Comparison of ENCODE assay signal across 14 cellular contexts in genomic region chr9:127518091-127518856, GRCh38.
A peak's percentile ranks its signal among the peaks of the same experiment; 100 is the strongest.
DNase-seq lines count a peak whose midpoint lies in the region; TF ChIP-seq lines count a peak whose summit lies in the region.
"Had no signal": no experiment of that assay in that cellular context is flagged by ENCODE, and none has a peak within 500 bp of the region (broad histone marks: within the 10 kb centered on the region; RNA-seq: fewer than 3 reads in every experiment).

No MANE protein-coding gene starts in this region.

- POLR2A ChIA-PET in HEK293T (lab: Yijun Ruan, JAX), result no interaction called here

- DNase-seq in Calu3, result no peak
- DNase-seq in SJCRH30, result no peak
- no peak for DNase-seq in fibroblast of lung (ENCODE audit: low read depth in 2 of 2)
- DNase-seq in renal cortical epithelial cell (ENCODE audit: low read depth), result peak; percentile 36
- DNase-seq in H4 (ENCODE audit: low spot score), result no peak
- no peak for DNase-seq in HEK293T (ENCODE audit: extremely low spot score)
- no peak for DNase-seq in C1 segment of cervical spinal cord (lab: John Stamatoyannopoulos, UW)
- no peak for DNase-seq in UCSD-AML1 (lab: John Stamatoyannopoulos, UW; ENCODE audit: unreplicated experiment)
- DNase-seq: activated naive CD8-positive, alpha-beta T cell treated with anti-CD3 and anti-CD28 coated beads, Interleukin-2, amount 10 ng/mL, durations not matched to agents 7 days and 5 days; NCI-H1105; Peyer's patch; stimulated activated CD4-positive, alpha-beta T cell treated with anti-CD3 and anti-CD28 coated beads, Interleukin-2, amount 100 ng/mL, for 48 hours; stimulated activated naive CD4-positive, alpha-beta T cell treated with Interleukin-2 at 50 U/mL for 16 hours; T1000 had no signal

- no peak overlapping the region for H3K9ac ChIP-seq in fibroblast of lung (ENCODE audit: insufficient read depth, low read length)

- H3K4me1 ChIP-seq in SJCRH30 (peaks cover 42% of the 10 kb centered on the region), fibroblast of lung (ENCODE audit: control insufficient read depth, extremely low read depth, insufficient read depth, low read length) (peaks cover 42% of the 10 kb centered on the region)

- H3K4me3 ChIP-seq in SJCRH30, result no peak overlapping the region
- H3K4me3 ChIP-seq in fibroblast of lung (replicated peaks in 1 of 4; ENCODE audit: control extremely low read depth in 1 of 4, insufficient read depth in 1 of 4, low read depth in 3 of 4, low read length in 4 of 4), result no peak overlapping the region
- H3K4me3 ChIP-seq: Peyer's patch had no signal

- BruUV-seq in Calu3 (replicated peaks; lab: Mats Ljungman, UMichigan), result no TSS peak

- intact Hi-C loops in Calu3 (cut with micrococcal nuclease; ENCODE audit: unreplicated experiment), result no loop called here

- CTCF ChIA-PET in Calu3 (lab: Charles Lee), result no interaction called here
- CTCF ChIA-PET in HEK293T (lab: Yijun Ruan, JAX), result no interaction called here

- H3K9me3 Mint-ChIP-seq in Calu3 (ENCODE audit: low read depth, unreplicated experiment), result no peaks in the 10 kb centered on the region

- H3K9me3 ChIP-seq in SJCRH30 (replicated peaks) (no peaks in the 10 kb centered on the region), fibroblast of lung (ENCODE audit: control insufficient read depth, insufficient read depth, low read depth, low read length) (no peaks in the 10 kb centered on the region)

- no peaks in the 10 kb centered on the region for H3K27me3 Mint-ChIP-seq in Calu3 (ENCODE audit: unreplicated experiment)
- H3K27me3 Mint-ChIP-seq: activated naive CD8-positive, alpha-beta T cell treated with anti-CD3 and anti-CD28 coated beads, Interleukin-2, amount 10 ng/mL, durations not matched to agents 7 days and 5 days had no signal

- peak overlapping the region; percentile 56 for H3K27ac Mint-ChIP-seq in Calu3 (ENCODE audit: unreplicated experiment)

- peaks cover 18% of the 10 kb centered on the region for H3K4me1 Mint-ChIP-seq in Calu3 (ENCODE audit: low read depth, unreplicated experiment)

- H2AFZ ChIP-seq in fibroblast of lung (ENCODE audit: low read length), result no peak overlapping the region

- no peak overlapping the region for H3K4me3 Mint-ChIP-seq in Calu3 (ENCODE audit: low read depth, unreplicated experiment)

- H3K27me3 ChIP-seq in SJCRH30 (no peaks in the 10 kb centered on the region), fibroblast of lung (ENCODE audit: control insufficient read depth, insufficient read depth, low read length) (no peaks in the 10 kb centered on the region)
- H3K27me3 ChIP-seq: Peyer's patch had no signal

- H3K36me3 ChIP-seq in SJCRH30 (peaks cover 45% of the 10 kb centered on the region), fibroblast of lung (ENCODE audit: control insufficient read depth, insufficient read depth, low read length) (peaks cover 37% of the 10 kb centered on the region)

- peaks cover 59% of the 10 kb centered on the region for H3K79me2 ChIP-seq in fibroblast of lung (ENCODE audit: control insufficient read depth, insufficient read depth, low read length)

- peaks cover 71% of the 10 kb centered on the region for H3K36me3 Mint-ChIP-seq in Calu3 (ENCODE audit: insufficient read depth, unreplicated experiment)

- H3K4me2 ChIP-seq in fibroblast of lung (ENCODE audit: extremely low read depth, insufficient read depth, low read length), result no peak overlapping the region

- H3K27ac ChIP-seq in SJCRH30 (0 out of 2 replicates have a peak overlapping the region, but pooled peaks have one; percentile 42), fibroblast of lung (ENCODE audit: insufficient read depth, low read length) (peak overlapping the region; percentile 75)

- TF ChIP-seq CTCF in Calu3 (IDR thresholded peaks at IDR 0.05; ENCODE audit: unreplicated experiment) (no peak), fibroblast of lung (conservative IDR thresholded peaks at IDR 0.05 in 1 of 2, IDR thresholded peaks at IDR 0.05 in 1 of 2; ENCODE audit: low read depth in 1 of 2, low read length in 2 of 2) (no peak)

- no peaks in the 10 kb centered on the region for H4K20me1 ChIP-seq in fibroblast of lung (ENCODE audit: control insufficient read depth, extremely low read depth, insufficient read depth, low read length)

TF ChIP-seq in HEK293T, 16 proteins besides CTCF, POLR2A, EP300 and RAD21:
- TF ChIP-seq NFRKB (IDR thresholded peaks at IDR 0.05) (no peak), FOXK2 (IDR thresholded peaks at IDR 0.05) (no peak), TARDBP (IDR thresholded peaks at IDR 0.05) (no peak), HDGF (IDR thresholded peaks at IDR 0.05; ENCODE audit: borderline replicate concordance) (no peak), CTBP1 (IDR thresholded peaks at IDR 0.05; ENCODE audit: borderline replicate concordance) (no peak), SUZ12 (IDR thresholded peaks at IDR 0.05) (no peak)
